Comparison of ENCODE assay signal across 1 cellular context in genomic region chr20:44010162-44010704, GRCh38.
A peak's percentile ranks its signal among the peaks of the same experiment; 100 is the strongest.
TF ChIP-seq lines count a peak whose summit lies in the region.

No MANE protein-coding gene starts in this region.

TF ChIP-seq in K562, 482 proteins besides CTCF, POLR2A, EP300 and RAD21 (continued from another document and continues in another):
- TF ChIP-seq, protein P1, sequence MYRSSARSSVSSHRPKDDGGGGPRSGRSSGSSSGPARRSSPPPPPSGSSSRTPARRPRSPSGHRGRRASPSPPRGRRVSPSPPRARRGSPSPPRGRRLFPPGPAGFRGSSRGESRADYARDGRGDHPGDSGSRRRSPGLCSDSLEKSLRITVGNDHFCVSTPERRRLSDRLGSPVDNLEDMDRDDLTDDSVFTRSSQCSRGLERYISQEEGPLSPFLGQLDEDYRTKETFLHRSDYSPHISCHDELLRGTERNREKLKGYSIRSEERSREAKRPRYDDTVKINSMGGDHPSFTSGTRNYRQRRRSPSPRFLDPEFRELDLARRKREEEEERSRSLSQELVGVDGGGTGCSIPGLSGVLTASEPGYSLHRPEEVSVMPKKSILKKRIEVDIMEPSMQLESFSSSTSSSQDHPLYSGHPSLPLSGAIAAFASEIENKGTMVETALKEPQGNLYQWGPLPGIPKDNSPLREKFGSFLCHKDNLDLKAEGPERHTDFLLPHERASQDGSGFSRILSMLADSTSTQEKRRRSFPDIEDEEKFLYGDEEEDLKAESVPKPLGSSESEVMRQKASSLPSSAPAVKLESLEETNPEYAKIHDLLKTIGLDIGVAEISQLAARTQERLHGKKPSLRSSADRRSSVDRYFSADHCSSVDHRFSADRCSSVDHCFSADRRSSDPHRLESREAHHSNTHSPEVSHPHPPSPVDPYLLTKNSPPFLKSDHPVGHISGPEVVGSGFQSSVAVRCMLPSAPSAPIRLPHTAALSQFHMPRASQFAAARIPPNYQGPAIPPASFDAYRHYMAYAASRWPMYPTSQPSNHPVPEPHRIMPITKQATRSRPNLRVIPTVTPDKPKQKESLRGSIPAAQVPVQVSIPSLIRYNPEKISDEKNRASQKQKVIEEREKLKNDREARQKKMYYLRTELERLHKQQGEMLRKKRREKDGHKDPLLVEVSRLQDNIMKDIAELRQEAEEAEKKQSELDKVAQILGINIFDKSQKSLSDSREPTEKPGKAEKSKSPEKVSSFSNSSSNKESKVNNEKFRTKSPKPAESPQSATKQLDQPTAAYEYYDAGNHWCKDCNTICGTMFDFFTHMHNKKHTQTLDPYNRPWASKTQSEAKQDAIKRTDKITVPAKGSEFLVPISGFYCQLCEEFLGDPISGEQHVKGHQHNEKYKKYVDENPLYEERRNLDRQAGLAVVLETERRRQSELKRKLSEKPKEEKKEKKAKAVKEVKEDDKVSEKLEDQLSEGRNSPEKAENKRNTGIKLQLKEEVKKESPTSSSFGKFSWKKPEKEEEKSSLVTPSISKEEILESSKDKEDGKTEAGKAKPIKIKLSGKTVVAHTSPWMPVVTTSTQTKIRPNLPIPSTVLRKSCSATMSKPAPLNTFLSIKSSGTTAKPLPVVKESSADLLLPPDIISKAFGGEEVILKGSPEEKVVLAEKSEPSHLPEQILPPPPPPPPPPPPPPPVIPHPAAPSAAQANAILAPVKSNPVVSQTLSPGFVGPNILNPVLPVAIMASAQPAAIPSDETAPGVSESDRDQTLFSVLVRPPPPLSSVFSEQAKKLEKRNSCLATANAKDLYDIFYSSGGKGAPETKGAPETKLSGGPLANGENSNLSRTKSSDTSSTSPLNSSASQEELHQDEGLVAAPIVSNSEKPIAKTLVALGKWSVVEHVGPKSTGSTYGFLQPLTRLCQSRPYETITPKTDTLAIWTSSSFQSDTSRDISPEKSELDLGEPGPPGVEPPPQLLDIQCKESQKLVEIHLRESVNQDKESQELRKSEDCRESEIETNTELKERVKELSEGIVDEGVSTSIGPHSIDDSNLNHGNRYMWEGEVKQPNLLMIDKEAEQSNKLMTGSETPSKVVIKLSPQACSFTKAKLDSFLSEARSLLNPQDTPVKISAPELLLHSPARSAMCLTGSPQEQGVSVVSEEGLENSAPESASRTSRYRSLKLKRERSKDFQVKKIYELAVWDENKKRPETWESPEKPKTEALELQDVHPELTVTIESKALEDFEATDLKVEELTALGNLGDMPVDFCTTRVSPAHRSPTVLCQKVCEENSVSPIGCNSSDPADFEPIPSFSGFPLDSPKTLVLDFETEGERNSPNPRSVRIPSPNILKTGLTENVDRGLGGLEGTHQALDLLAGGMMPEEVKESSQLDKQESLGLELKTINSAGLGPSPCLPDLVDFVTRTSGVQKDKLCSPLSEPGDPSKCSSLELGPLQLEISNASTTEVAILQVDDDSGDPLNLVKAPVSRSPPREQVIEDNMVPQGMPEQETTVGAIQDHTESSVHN (IDR thresholded peaks at IDR 0.05; ENCODE audit: borderline replicate concordance in 1 of 2, low read depth in 1 of 2) = peak in 1 of 2 experiments; percentile 22; a peak in 1 of 4 replicates
- peak in 1 of 2 experiments; percentile 75; a peak in 2 of 4 replicates for TF ChIP-seq ZNF639 (CRISPR knock-in tag; conservative IDR thresholded peaks at IDR 0.05 in 1 of 2, IDR thresholded peaks at IDR 0.05 in 1 of 2)
- no peak for TF ChIP-seq MCM2 (IDR thresholded peaks at IDR 0.05; ENCODE audit: low read depth)
- TF ChIP-seq ZBTB1 (CRISPR knock-in tag; IDR thresholded peaks at IDR 0.05; ENCODE audit: borderline replicate concordance, low read depth) = no peak
- peak; percentile 96 for TF ChIP-seq PML (IDR thresholded peaks at IDR 0.05; ENCODE audit: low read length)
- TF ChIP-seq HES1 (IDR thresholded peaks at IDR 0.05; ENCODE audit: low read depth) = peak; percentile 90
- peak; percentile 90 for TF ChIP-seq ZNF644 (tag; IDR thresholded peaks at IDR 0.05; ENCODE audit: low read depth)
- TF ChIP-seq, protein P2, sequence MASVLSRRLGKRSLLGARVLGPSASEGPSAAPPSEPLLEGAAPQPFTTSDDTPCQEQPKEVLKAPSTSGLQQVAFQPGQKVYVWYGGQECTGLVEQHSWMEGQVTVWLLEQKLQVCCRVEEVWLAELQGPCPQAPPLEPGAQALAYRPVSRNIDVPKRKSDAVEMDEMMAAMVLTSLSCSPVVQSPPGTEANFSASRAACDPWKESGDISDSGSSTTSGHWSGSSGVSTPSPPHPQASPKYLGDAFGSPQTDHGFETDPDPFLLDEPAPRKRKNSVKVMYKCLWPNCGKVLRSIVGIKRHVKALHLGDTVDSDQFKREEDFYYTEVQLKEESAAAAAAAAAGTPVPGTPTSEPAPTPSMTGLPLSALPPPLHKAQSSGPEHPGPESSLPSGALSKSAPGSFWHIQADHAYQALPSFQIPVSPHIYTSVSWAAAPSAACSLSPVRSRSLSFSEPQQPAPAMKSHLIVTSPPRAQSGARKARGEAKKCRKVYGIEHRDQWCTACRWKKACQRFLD (CRISPR knock-in tag; IDR thresholded peaks at IDR 0.05) = peak; percentile 72
- TF ChIP-seq NFIC (IDR thresholded peaks at IDR 0.05) = peak; percentile 76
- peak; percentile 95 for TF ChIP-seq ZNF589 (CRISPR knock-in tag; IDR thresholded peaks at IDR 0.05; ENCODE audit: low read depth)
- peak; percentile 33; the same call in 1 of the 2 replicates for TF ChIP-seq GABPA (tag; conservative IDR thresholded peaks at IDR 0.05; ENCODE audit: low read depth)
- TF ChIP-seq CUX1 (CRISPR knock-in tag; IDR thresholded peaks at IDR 0.05) = 0 out of 2 replicates have a peak, but pooled peaks have one; percentile 52
- TF ChIP-seq SMARCC2 (IDR thresholded peaks at IDR 0.05; ENCODE audit: low read depth) = peak; percentile 52; the same call in 1 of the 2 replicates
- peak; percentile 69 to 81 for TF ChIP-seq TRIM24 (IDR thresholded peaks at IDR 0.05)
- TF ChIP-seq JUND (IDR thresholded peaks at IDR 0.05; ENCODE audit: borderline replicate concordance, low read depth, low read length) = peak; percentile 58
- TF ChIP-seq JUND (tag; IDR thresholded peaks at IDR 0.05; ENCODE audit: borderline replicate concordance, low read depth, low read length) = no peak; the same call in 2 of the 3 replicates
- TF ChIP-seq, protein P3, sequence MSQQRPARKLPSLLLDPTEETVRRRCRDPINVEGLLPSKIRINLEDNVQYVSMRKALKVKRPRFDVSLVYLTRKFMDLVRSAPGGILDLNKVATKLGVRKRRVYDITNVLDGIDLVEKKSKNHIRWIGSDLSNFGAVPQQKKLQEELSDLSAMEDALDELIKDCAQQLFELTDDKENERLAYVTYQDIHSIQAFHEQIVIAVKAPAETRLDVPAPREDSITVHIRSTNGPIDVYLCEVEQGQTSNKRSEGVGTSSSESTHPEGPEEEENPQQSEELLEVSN (IDR thresholded peaks at IDR 0.05; ENCODE audit: borderline replicate concordance in 1 of 2, extremely low read depth in 1 of 2, insufficient read depth in 1 of 2, insufficient read length in 1 of 2, low read depth in 1 of 2, low read length in 1 of 2, poor library complexity in 1 of 2, severe bottlenecking in 1 of 2) = no peak
- TF ChIP-seq HDAC2 (IDR thresholded peaks at IDR 0.05) = peak; percentile 68; the same call in 1 of the 2 replicates
- TF ChIP-seq FOSL1 (tag; conservative IDR thresholded peaks at IDR 0.05) = peak; percentile 62; the same call in 1 of the 2 replicates
- TF ChIP-seq SMAD4 (CRISPR knock-in tag; conservative IDR thresholded peaks at IDR 0.05) = peak; percentile 69
- peak; percentile 50 to 63; a peak in 3 of 4 replicates for TF ChIP-seq NRF1 (conservative IDR thresholded peaks at IDR 0.05 in 1 of 2, IDR thresholded peaks at IDR 0.05 in 1 of 2)
- peak; percentile 94 for TF ChIP-seq HEY1 (CRISPR knock-in tag; IDR thresholded peaks at IDR 0.05; ENCODE audit: borderline replicate concordance)
- no peak for TF ChIP-seq E2F4 (CRISPR knock-in tag; IDR thresholded peaks at IDR 0.05; ENCODE audit: low read depth)
- no peak for TF ChIP-seq STAT5B (CRISPR knock-in tag; IDR thresholded peaks at IDR 0.05)
- no peak for TF ChIP-seq THRAP3 (IDR thresholded peaks at IDR 0.05; ENCODE audit: borderline replicate concordance)
- TF ChIP-seq FOXA3 (CRISPR knock-in tag; conservative IDR thresholded peaks at IDR 0.05 in 1 of 2, IDR thresholded peaks at IDR 0.05 in 1 of 2) = peak in 1 of 2 experiments; percentile 84; a peak in 2 of 4 replicates
- TF ChIP-seq, protein P4, sequence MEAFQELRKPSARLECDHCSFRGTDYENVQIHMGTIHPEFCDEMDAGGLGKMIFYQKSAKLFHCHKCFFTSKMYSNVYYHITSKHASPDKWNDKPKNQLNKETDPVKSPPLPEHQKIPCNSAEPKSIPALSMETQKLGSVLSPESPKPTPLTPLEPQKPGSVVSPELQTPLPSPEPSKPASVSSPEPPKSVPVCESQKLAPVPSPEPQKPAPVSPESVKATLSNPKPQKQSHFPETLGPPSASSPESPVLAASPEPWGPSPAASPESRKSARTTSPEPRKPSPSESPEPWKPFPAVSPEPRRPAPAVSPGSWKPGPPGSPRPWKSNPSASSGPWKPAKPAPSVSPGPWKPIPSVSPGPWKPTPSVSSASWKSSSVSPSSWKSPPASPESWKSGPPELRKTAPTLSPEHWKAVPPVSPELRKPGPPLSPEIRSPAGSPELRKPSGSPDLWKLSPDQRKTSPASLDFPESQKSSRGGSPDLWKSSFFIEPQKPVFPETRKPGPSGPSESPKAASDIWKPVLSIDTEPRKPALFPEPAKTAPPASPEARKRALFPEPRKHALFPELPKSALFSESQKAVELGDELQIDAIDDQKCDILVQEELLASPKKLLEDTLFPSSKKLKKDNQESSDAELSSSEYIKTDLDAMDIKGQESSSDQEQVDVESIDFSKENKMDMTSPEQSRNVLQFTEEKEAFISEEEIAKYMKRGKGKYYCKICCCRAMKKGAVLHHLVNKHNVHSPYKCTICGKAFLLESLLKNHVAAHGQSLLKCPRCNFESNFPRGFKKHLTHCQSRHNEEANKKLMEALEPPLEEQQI (IDR thresholded peaks at IDR 0.05) = 0 out of 2 replicates have a peak, but pooled peaks have one; percentile 45
- TF ChIP-seq FOXM1 (IDR thresholded peaks at IDR 0.05; ENCODE audit: low read depth) = peak; percentile 92
- no peak for TF ChIP-seq FOXM1 (CRISPR knock-in tag; IDR thresholded peaks at IDR 0.05; ENCODE audit: low read depth)
- TF ChIP-seq IRF9 (tag; IDR thresholded peaks at IDR 0.05) = no peak
- TF ChIP-seq PHB2 (IDR thresholded peaks at IDR 0.05; ENCODE audit: low read depth) = peak; percentile 72
- peak; percentile 70; the same call in 1 of the 2 replicates for TF ChIP-seq KHSRP (IDR thresholded peaks at IDR 0.05)
- peak in 1 of 2 experiments; percentile 74; a peak in 2 of 4 replicates for TF ChIP-seq TBL1XR1 (IDR thresholded peaks at IDR 0.05; ENCODE audit: low read length in 2 of 2)
- 0 out of 2 replicates have a peak, but pooled peaks have one; percentile 66 for TF ChIP-seq ZNF197 (CRISPR knock-in tag; IDR thresholded peaks at IDR 0.05; ENCODE audit: low read depth)
